Comparison of ENCODE assay signal across 9 cellular contexts in genomic region chr15:34986326-34987181, GRCh38. TPM values are rescaled to one million over a fixed set of nuclear protein-coding genes. Genes with fewer than 3 reads are reported as not detected.
A peak's percentile ranks its signal among the peaks of the same experiment; 100 is the strongest.
DNase-seq lines count a peak whose midpoint lies in the region; ATAC-seq and TF ChIP-seq lines count a peak whose summit lies in the region.
"Had no signal": no experiment of that assay in that cellular context is flagged by ENCODE, and none has a peak within 500 bp of the region (broad histone marks: within the 10 kb centered on the region; RNA-seq: fewer than 3 reads in every experiment).

No MANE protein-coding gene starts in this region.

- H3K4me3 ChIP-seq in thyroid gland (replicated peaks in 1 of 3), result peak overlapping the region in 2 of 3 donors; percentile 79 to 94

- no peak for ATAC-seq in activated CD8-positive, alpha-beta memory T cell treated with anti-CD3 and anti-CD28 coated beads, Interleukin-2, amount 10 ng/mL, durations not matched to agents 7 days and 5 days
- no peak for ATAC-seq in GM19397 (IDR thresholded peaks at IDR 0.05; ENCODE audit: unreplicated experiment)

- no peaks in the 10 kb centered on the region for H3K27me3 Mint-ChIP-seq in activated CD8-positive, alpha-beta memory T cell treated with anti-CD3 and anti-CD28 coated beads, Interleukin-2, amount 10 ng/mL, durations not matched to agents 7 days and 5 days
- H3K27me3 Mint-ChIP-seq in activated naive CD8-positive, alpha-beta T cell, result no peaks in the 10 kb centered on the region

- H3K36me3 ChIP-seq in thyroid gland, result peaks cover 15 to 16% of the 10 kb centered on the region in 2 donors

- CTCF ChIA-PET in activated CD8-positive, alpha-beta memory T cell treated with anti-CD3 and anti-CD28 coated beads, Interleukin-2, amount 10 ng/mL, durations not matched to agents 7 days and 5 days (lab: Charles Lee), result interaction anchor here (0.9 to 7.5 kb wide), 2 partner anchors 13 to 17 kb away, joined by 3 to 54 read pairs; partner anchors contain the start of gene AQR

- H3K27ac ChIP-seq in thyroid gland, result peak overlapping the region; percentile 96 to 98 (median 97)

- no peak for DNase-seq in activated CD8-positive, alpha-beta memory T cell treated with anti-CD3 and anti-CD28 coated beads, Interleukin-2, amount 10 ng/mL, durations not matched to agents 7 days and 5 days
- DNase-seq in activated CD8-positive, alpha-beta memory T cell treated with anti-CD3 and anti-CD28 coated beads for 24 hours, result no peak
- DNase-seq in kidney glomerular epithelial cell (lab: John Stamatoyannopoulos, UW) (peak; percentile 70), thyroid gland (peak; percentile 80 to 83), DMS53 treated with DMSO at 0.1 percent for 48 hours (lab: John Stamatoyannopoulos, UW; ENCODE audit: unreplicated experiment) (no peak)
- no peak for DNase-seq in activated CD8-positive, alpha-beta memory T cell treated with anti-CD3 and anti-CD28 coated beads, Interleukin-2, amount 50 U/mL, for 4 hours
- DNase-seq: activated CD4-positive, alpha-beta T cell treated with anti-CD3 and anti-CD28 coated beads, Interleukin-2, amount 50 U/mL, for 1 hour had no signal

- 19 to 20% methylated on average over 6 of the region's 6 CpGs for WGBS in thyroid gland, 2 donors

- peaks cover 44% of the 10 kb centered on the region for H3K4me1 Mint-ChIP-seq in activated CD8-positive, alpha-beta memory T cell treated with anti-CD3 and anti-CD28 coated beads, Interleukin-2, amount 10 ng/mL, durations not matched to agents 7 days and 5 days
- peaks cover 39% of the 10 kb centered on the region for H3K4me1 Mint-ChIP-seq in activated naive CD8-positive, alpha-beta T cell (ENCODE audit: low read depth)

- no peaks in the 10 kb centered on the region for H3K27me3 ChIP-seq in thyroid gland

- no peak for TF ChIP-seq CTCF in thyroid gland (IDR thresholded peaks at IDR 0.05)

- no peaks in the 10 kb centered on the region for H3K9me3 ChIP-seq in thyroid gland

- H3K36me3 Mint-ChIP-seq in activated CD8-positive, alpha-beta memory T cell treated with anti-CD3 and anti-CD28 coated beads, Interleukin-2, amount 10 ng/mL, durations not matched to agents 7 days and 5 days, result peaks cover 31% of the 10 kb centered on the region
- peaks cover 5% of the 10 kb centered on the region for H3K36me3 Mint-ChIP-seq in activated naive CD8-positive, alpha-beta T cell

- no peaks in the 10 kb centered on the region for H3K9me3 Mint-ChIP-seq in activated CD8-positive, alpha-beta memory T cell treated with anti-CD3 and anti-CD28 coated beads, Interleukin-2, amount 10 ng/mL, durations not matched to agents 7 days and 5 days (ENCODE audit: low read depth)
- no peaks in the 10 kb centered on the region for H3K9me3 Mint-ChIP-seq in activated naive CD8-positive, alpha-beta T cell (ENCODE audit: low read depth)

- peaks cover 37 to 41% of the 10 kb centered on the region in 2 donors for H3K4me1 ChIP-seq in thyroid gland

- no peak for TF ChIP-seq POLR2A in thyroid gland (IDR thresholded peaks at IDR 0.05)

- peak overlapping the region; percentile 99 for H3K27ac Mint-ChIP-seq in activated CD8-positive, alpha-beta memory T cell treated with anti-CD3 and anti-CD28 coated beads, Interleukin-2, amount 10 ng/mL, durations not matched to agents 7 days and 5 days
- H3K27ac Mint-ChIP-seq in activated naive CD8-positive, alpha-beta T cell, result peak overlapping the region; percentile 99

- intact Hi-C loops in thyroid gland (cut with DNase I), result no loop called here

- H3K4me3 Mint-ChIP-seq in activated CD8-positive, alpha-beta memory T cell treated with anti-CD3 and anti-CD28 coated beads, Interleukin-2, amount 10 ng/mL, durations not matched to agents 7 days and 5 days, result peak overlapping the region; percentile 98
- peak overlapping the region; percentile 98 for H3K4me3 Mint-ChIP-seq in activated naive CD8-positive, alpha-beta T cell

RNA-seq across cellular contexts. Expression of gene ZNF770, which starts 1.5 kb away (rescaled TPM):
- 10 to 100 TPM; 28.7 to 42.8 TPM for total RNA-seq in activated CD8-positive, alpha-beta memory T cell treated with anti-CD3 and anti-CD28 coated beads, Interleukin-2, amount 10 ng/mL, durations not matched to agents 7 days and 5 days
- 10 to 100 TPM; 52.0 to 97.2 (median 74.4) TPM for total RNA-seq in thyroid gland

RNA-seq across cellular contexts. Expression of gene AQR, which starts 17.0 kb away (rescaled TPM):
- 10 to 100 TPM; 33.8 to 38.2 TPM for total RNA-seq in activated CD8-positive, alpha-beta memory T cell treated with anti-CD3 and anti-CD28 coated beads, Interleukin-2, amount 10 ng/mL, durations not matched to agents 7 days and 5 days
- 10 to 100 TPM; 27.9 to 40.3 (median 37.8) TPM for total RNA-seq in thyroid gland

Comparison
In these comparisons a context has a peak if more than half of its experiments do, and no peak if none do; other contexts are left out.
1. DNase-seq: peak in kidney glomerular epithelial cell (single experiment) and thyroid gland (2 of 2); none in activated CD8-positive, alpha-beta memory T cell treated with anti-CD3 and anti-CD28 coated beads, Interleukin-2, amount 10 ng/mL, durations not matched to agents 7 days and 5 days (single experiment), activated CD8-positive, alpha-beta memory T cell treated with anti-CD3 and anti-CD28 coated beads for 24 hours (single experiment), DMS53 treated with DMSO at 0.1 percent for 48 hours (single experiment) and activated CD8-positive, alpha-beta memory T cell treated with anti-CD3 and anti-CD28 coated beads, Interleukin-2, amount 50 U/mL, for 4 hours (single experiment).